8 cellular contexts compared by ENCODE assay signal in genomic region chr17:79991924-79992656, GRCh38. TPM values are rescaled to one million over a fixed set of nuclear protein-coding genes. Genes with fewer than 3 reads are reported as not detected.
DNase-seq lines count a peak whose midpoint lies in the region; ATAC-seq and TF ChIP-seq lines count a peak whose summit lies in the region.

No MANE protein-coding gene starts in this region.

- H3K36me3 ChIP-seq in CD4-positive, alpha-beta memory T cell (ENCODE audit: insufficient read depth, low read length): no peaks in the 10 kb centered on the region
- H3K36me3 ChIP-seq in left lung (no peaks in the 10 kb centered on the region), vagina (no peaks in the 10 kb centered on the region)

- H3K36me3 Mint-ChIP-seq in CD4-positive, alpha-beta memory T cell: no peaks in the 10 kb centered on the region

- H3K9me3 ChIP-seq in CD4-positive, alpha-beta memory T cell (ENCODE audit: control insufficient read depth in 1 of 2, low read length in 2 of 2): no peaks in the 10 kb centered on the region
- H3K9me3 ChIP-seq in left lung (no peaks in the 10 kb centered on the region), vagina (no peaks in the 10 kb centered on the region)

- in situ Hi-C loops in astrocyte of the spinal cord (cut with HindIII; ENCODE audit: low sequenced_read_pairs): loop anchor here (25.0 kb wide), 1 partner anchor 205 kb away; the partner anchor contains the start of genes CBX2 and CBX8
- in situ Hi-C loops in G401 (cut with HindIII; ENCODE audit: low sequenced_read_pairs): loop anchor here (25.0 kb wide), 1 partner anchor 230 kb away; no protein-coding TSS in a partner anchor

- peak overlapping the region; percentile 52 to 62 for H3K4me3 ChIP-seq in CD4-positive, alpha-beta memory T cell (ENCODE audit: low read length in 2 of 2)
- H3K4me3 ChIP-seq in astrocyte of the spinal cord (ENCODE audit: low read depth, low read length) (peak overlapping the region; percentile 37), left lung (peak overlapping the region; percentile 19 to 42), vagina (peak overlapping the region; percentile 36 to 56)

- TF ChIP-seq CTCF in astrocyte of the spinal cord (IDR thresholded peaks at IDR 0.05; ENCODE audit: low read depth, low read length) (no peak), left lung (IDR thresholded peaks at IDR 0.05) (peak in 1 of 2 donors; percentile 50), vagina (IDR thresholded peaks at IDR 0.05) (peak in 1 of 3 experiments; percentile 13)

- no peak overlapping the region for H3K27ac ChIP-seq in CD4-positive, alpha-beta memory T cell (ENCODE audit: low read depth, low read length)
- peak overlapping the region in 1 of 2 donors; percentile 23 for H3K27ac ChIP-seq in left lung
- peak overlapping the region; percentile 79 for H3K27ac ChIP-seq in vagina

- CTCF ChIA-PET in CD4-positive, alpha-beta memory T cell (lab: Charles Lee; ENCODE audit: partially characterized antibody): interaction anchor here (0.8 to 4.5 kb wide), 7 partner anchors 11 to 246 kb away, joined by 3 to 30 read pairs (median 4); no protein-coding TSS in a partner anchor

- POLR2A ChIA-PET in CD4-positive, alpha-beta memory T cell (lab: Charles Lee; ENCODE audit: partially characterized antibody): interaction anchor here (1.0 to 2.5 kb wide), 3 partner anchors 13 to 195 kb away, joined by 3 to 8 read pairs (median 3); partner anchors contain the start of gene CBX8

- DNase-seq in CD4-positive, alpha-beta memory T cell: peak in 1 of 5 donors; percentile 37
- DNase-seq in NCI-H1105 treated with DMSO at 0.1 percent for 48 hours (lab: John Stamatoyannopoulos, UW) (peak; percentile 27), astrocyte of the spinal cord (ENCODE audit: low read depth, low spot score) (peak; percentile 29), left lung (peak in 1 of 2 donors; percentile 77), vagina (ENCODE audit: extremely low spot score in 2 of 2) (no peak), G401 (ENCODE audit: low spot score) (no peak)
- DNase-seq in effector CD8-positive, alpha-beta T cell (lab: John Stamatoyannopoulos, UW): no peak

- TF ChIP-seq POLR2A in vagina (IDR thresholded peaks at IDR 0.05): no peak

- peak overlapping the region; percentile 74 to 88 (median 84) for H3K4me3 Mint-ChIP-seq in CD4-positive, alpha-beta memory T cell

- peak; percentile 25 for ATAC-seq in left lung
- no peak for ATAC-seq in HG03460 (IDR thresholded peaks at IDR 0.05; ENCODE audit: unreplicated experiment)

- H3K27ac Mint-ChIP-seq in CD4-positive, alpha-beta memory T cell: peak overlapping the region in 5 of 7 donors; percentile 51 to 91 (median 80)

- H3K27me3 Mint-ChIP-seq in CD4-positive, alpha-beta memory T cell: no peaks in the 10 kb centered on the region

- intact Hi-C loops in CD4-positive, alpha-beta memory T cell (cut with micrococcal nuclease): loop anchor here (1.0 to 5.0 kb wide), 4 partner anchors 180 to 250 kb away; no protein-coding TSS in a partner anchor
- intact Hi-C loops in left lung (cut with DNase I): loop anchor here in 1 of 2 donors (5.0 kb wide), 1 partner anchor 205 kb away; no protein-coding TSS in a partner anchor
- intact Hi-C loops in vagina (cut with DNase I): loop anchor here (10.0 kb wide), 3 partner anchors 147 to 247 kb away; partner anchors contain the start of gene CBX8

- H3K4me1 ChIP-seq in CD4-positive, alpha-beta memory T cell (ENCODE audit: insufficient read depth, low read length): peaks cover 41% of the 10 kb centered on the region
- peaks cover 27 to 46% of the 10 kb centered on the region in 2 donors for H3K4me1 ChIP-seq in left lung
- H3K4me1 ChIP-seq in vagina: peaks cover 54% of the 10 kb centered on the region

- H3K4me1 Mint-ChIP-seq in CD4-positive, alpha-beta memory T cell: peaks cover 21 to 52% (median 39%) of the 10 kb centered on the region in 4 donors

- H3K27me3 ChIP-seq in CD4-positive, alpha-beta memory T cell (ENCODE audit: insufficient read depth, low read length): no peaks in the 10 kb centered on the region
- H3K27me3 ChIP-seq in left lung: peaks cover 0 to 9% of the 10 kb centered on the region in 2 donors
- H3K27me3 ChIP-seq in vagina: no peaks in the 10 kb centered on the region

- H3K9me3 Mint-ChIP-seq in CD4-positive, alpha-beta memory T cell: no peaks in the 10 kb centered on the region

RNA-seq across cellular contexts. Expression of gene TBC1D16, which starts 43.6 kb away (rescaled TPM):
- 1 to 10 TPM; 1.3 to 1.8 TPM for total RNA-seq in CD4-positive, alpha-beta memory T cell
- 1 to 10 TPM in 1 of 2 donors, not detected in 1; 1.2 TPM for polyA plus RNA-seq in CD4-positive, alpha-beta memory T cell
- total RNA-seq in left lung: 10 to 100 TPM; 28.6 to 49.1 TPM
- total RNA-seq in vagina: 18.2 TPM
- total RNA-seq in G401 (2014; rRNA removed; shearing (Covaris generic)): 9.6 and 21.7 TPM in 2 replicates

RNA-seq across cellular contexts. Expression of gene CCDC40, which starts 44.4 kb away (rescaled TPM):
- total RNA-seq in CD4-positive, alpha-beta memory T cell: 1 to 10 TPM in 1 of 2 experiments, under 1 TPM in 1; 0.28 to 1.3 TPM
- not detected for polyA plus RNA-seq in CD4-positive, alpha-beta memory T cell
- total RNA-seq in left lung (1 to 10 TPM; 8.0 to 8.4 TPM), vagina (9.3 TPM)
- 13.7 and 14.4 TPM in 2 replicates for total RNA-seq in G401 (2014; rRNA removed; shearing (Covaris generic))

Comparison
In these comparisons a context has a peak if more than half of its experiments do, and no peak if none do; other contexts are left out.
1. DNase-seq: peak in NCI-H1105 treated with DMSO at 0.1 percent for 48 hours (single experiment) and astrocyte of the spinal cord (single experiment); none in vagina (0 of 2), effector CD8-positive, alpha-beta T cell (single experiment) and G401 (single experiment).
2. Peak in every context shown above with its lines, with median percentiles within 50 percentile points of each other: H3K4me3 ChIP-seq.